Comparison of ENCODE assay signal across 25 cellular contexts in genomic region chr10:48744587-48744986, GRCh38. TPM values are rescaled to one million over a fixed set of nuclear protein-coding genes. Genes with fewer than 3 reads are reported as not detected.
DNase-seq lines count a peak whose midpoint lies in the region; ATAC-seq and TF ChIP-seq lines count a peak whose summit lies in the region.
"Had no signal": no experiment of that assay in that cellular context is flagged by ENCODE, and none has a peak within 500 bp of the region (broad histone marks: within the 10 kb centered on the region; RNA-seq: fewer than 3 reads in every experiment).

No MANE protein-coding gene starts in this region.

- WGBS in heart left ventricle, 4 donors = 81 to 88% (median 84%) methylated on average over 6 of the region's 6 CpGs
- WGBS in gastroesophageal sphincter (ENCODE audit: low coverage in 1 of 2), 2 donors = 85 to 87% methylated on average over 5 to 6 of the region's 6 CpGs

- H2AFZ ChIP-seq in OCI-LY1 (ENCODE audit: low read length) = no peak overlapping the region

- TF ChIP-seq EP300 in gastroesophageal sphincter (IDR thresholded peaks at IDR 0.05) = no peak

- intact Hi-C loops in heart left ventricle (cut with DNase I) = no loop called here

- TF ChIP-seq POLR2A in heart left ventricle (IDR thresholded peaks at IDR 0.05) (no peak), gastroesophageal sphincter (IDR thresholded peaks at IDR 0.05) (no peak)

- no peaks in the 10 kb centered on the region for H3K79me2 ChIP-seq in OCI-LY1 (ENCODE audit: insufficient read depth, low read length)

- peaks cover 10% of the 10 kb centered on the region for H3K4me1 ChIP-seq in OCI-LY1 (ENCODE audit: insufficient read depth, low read length, severe bottlenecking)
- peaks cover 0 to 10% (median 0%) of the 10 kb centered on the region in 12 donors for H3K4me1 ChIP-seq in heart left ventricle
- H3K4me1 ChIP-seq in gastroesophageal sphincter = no peaks in the 10 kb centered on the region
- H3K4me1 ChIP-seq: BE2C, stomach, tibial nerve had no signal

- H3K36me3 ChIP-seq in OCI-LY1 (ENCODE audit: insufficient read depth, low read length) (peaks cover 96% of the 10 kb centered on the region), heart left ventricle (no peaks in the 10 kb centered on the region), gastroesophageal sphincter (no peaks in the 10 kb centered on the region)
- H3K36me3 ChIP-seq: BE2C, MG63, stomach, tibial nerve had no signal

- ATAC-seq in GM18520 (IDR thresholded peaks at IDR 0.05; ENCODE audit: unreplicated experiment) (peak; percentile 51), GM21786 (IDR thresholded peaks at IDR 0.05; ENCODE audit: unreplicated experiment) (peak; percentile 41), GM18519 (IDR thresholded peaks at IDR 0.05; ENCODE audit: low FRiP score, unreplicated experiment) (no peak), heart left ventricle (no peak), gastroesophageal sphincter (no peak)
- ATAC-seq: activated CD8-positive, alpha-beta memory T cell treated with anti-CD3 and anti-CD28 coated beads, Interleukin-2, amount 10 ng/mL, durations not matched to agents 7 days and 5 days; HCT116; Panc1 had no signal

- H3K27me3 ChIP-seq in OCI-LY1 (ENCODE audit: insufficient read depth, low read length) (no peaks in the 10 kb centered on the region), heart left ventricle (no peaks in the 10 kb centered on the region), gastroesophageal sphincter (no peaks in the 10 kb centered on the region)
- H3K27me3 ChIP-seq: BE2C, MG63, stomach, tibial nerve had no signal

- no peak overlapping the region for H3K4me2 ChIP-seq in OCI-LY1 (ENCODE audit: low read length)

- DNase-seq in DMS53 treated with DMSO at 0.1 percent for 48 hours (lab: John Stamatoyannopoulos, UW; ENCODE audit: unreplicated experiment) = peak; percentile 50
- DNase-seq in heart left ventricle = no peak
- no peak for DNase-seq in central memory CD4-positive, alpha-beta T cell
- DNase-seq: activated CD4-positive, alpha-beta T cell treated with anti-CD3 and anti-CD28 coated beads for 4 hours; BE2C; cerebellar nuclear complex; DND-41; mammary epithelial cell; MG63; NCI-H1417 treated with DMSO at 0.1 percent for 48 hours; NCI-H524; NK-92 treated with Interleukin-12 subunit alpha and Interleukin-12 subunit beta, amount 100 ng/mL, for 24 hours; occipital lobe; small intestine; stimulated activated CD4-positive, alpha-beta T cell treated with anti-CD3 and anti-CD28 coated beads, Interleukin-4, amount 100 ng/mL, for 1 hour; stomach had no signal

- no peaks in the 10 kb centered on the region for H3K9me2 ChIP-seq in OCI-LY1 (ENCODE audit: low read depth, low read length)

- H4K20me1 ChIP-seq in OCI-LY1 (ENCODE audit: insufficient read depth, low read length) = no peaks in the 10 kb centered on the region

- H3K4me3 ChIP-seq in OCI-LY1 (ENCODE audit: low read depth, low read length, poor library complexity, severe bottlenecking) (no peak overlapping the region), heart left ventricle (no peak overlapping the region), gastroesophageal sphincter (no peak overlapping the region)
- H3K4me3 ChIP-seq: MG63, stomach, tibial nerve had no signal

- H3K9ac ChIP-seq in OCI-LY1 (ENCODE audit: low read length) = no peak overlapping the region

- H3K27ac ChIP-seq in OCI-LY1 (ENCODE audit: low read depth, low read length, poor library complexity, severe bottlenecking) (peak overlapping the region; percentile 32), heart left ventricle (no peak overlapping the region), gastroesophageal sphincter (no peak overlapping the region)
- H3K27ac ChIP-seq: stomach, tibial nerve had no signal

- TF ChIP-seq CTCF in OCI-LY1 (IDR thresholded peaks at IDR 0.05; ENCODE audit: low read length) (no peak), heart left ventricle (IDR thresholded peaks at IDR 0.05) (no peak), gastroesophageal sphincter (IDR thresholded peaks at IDR 0.05) (no peak)

- no peaks in the 10 kb centered on the region for H3F3A ChIP-seq in OCI-LY1 (ENCODE audit: insufficient read depth, low read length)

- H3K9me3 ChIP-seq in OCI-LY1 (ENCODE audit: low read length) = no peaks in the 10 kb centered on the region
- H3K9me3 ChIP-seq in heart left ventricle = peaks cover 0 to 22% (median 0%) of the 10 kb centered on the region in 12 donors
- no peaks in the 10 kb centered on the region for H3K9me3 ChIP-seq in gastroesophageal sphincter
- H3K9me3 ChIP-seq: BE2C, MG63, stomach, tibial nerve had no signal

RNA-seq across cellular contexts. Expression of gene WDFY4, which starts 59.9 kb away (rescaled TPM):
- total RNA-seq in heart left ventricle (10 to 100 TPM in 1 of 9 donors, 1 to 10 TPM in 5, under 1 TPM in 3; 0.56 to 19.8 (median 1.1) TPM), gastroesophageal sphincter (1 to 10 TPM; 1.6 to 5.1 (median 3.0) TPM)
- under 1 TPM; 0.46 to 0.78 TPM for polyA plus RNA-seq in heart left ventricle

Comparison
In these comparisons a context has a peak if more than half of its experiments do, and no peak if none do; other contexts are left out.
1. ATAC-seq: peak in GM18520 (single experiment) and GM21786 (single experiment); none in GM18519 (single experiment), heart left ventricle (0 of 4) and gastroesophageal sphincter (single experiment).